Comparison of ENCODE assay signal across 3 cellular contexts in the genomic region with DNA sequence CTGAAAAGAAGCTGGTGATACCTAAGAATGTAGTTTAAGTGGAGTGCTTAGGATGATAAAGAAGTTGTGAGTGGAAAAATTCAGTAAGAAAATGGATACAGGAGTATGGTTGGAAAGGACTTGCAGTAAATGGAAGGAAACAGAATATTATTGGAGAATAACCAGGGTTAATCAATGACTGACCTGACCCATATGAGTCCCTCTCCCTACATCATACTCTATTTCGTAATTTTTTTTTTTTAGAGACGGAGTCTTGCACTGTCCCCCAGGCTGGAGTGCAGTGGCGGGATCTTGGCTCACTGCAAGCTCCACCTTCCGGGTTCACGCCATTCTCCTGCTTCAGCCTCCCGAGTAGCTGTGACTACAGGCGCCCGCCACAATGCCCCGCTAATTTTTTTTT.
A peak's percentile ranks its signal among the peaks of the same experiment; 100 is the strongest.
TF ChIP-seq lines count a peak whose summit lies in the region.

No MANE protein-coding gene starts in this region.

TF ChIP-seq in HepG2, 621 proteins besides CTCF, POLR2A, EP300 and RAD21:
- TF ChIP-seq BRD4 (CRISPR knock-in tag; IDR thresholded peaks at IDR 0.05) (no peak), DRAP1 (CRISPR knock-in tag; IDR thresholded peaks at IDR 0.05) (no peak), ELF4 (CRISPR knock-in tag; IDR thresholded peaks at IDR 0.05; ENCODE audit: borderline replicate concordance) (no peak), REST (IDR thresholded peaks at IDR 0.05; ENCODE audit: borderline replicate concordance in 1 of 2, low read depth in 1 of 2, low read length in 2 of 2) (no peak), ZNF337 (CRISPR knock-in tag; IDR thresholded peaks at IDR 0.05; ENCODE audit: borderline replicate concordance, low read depth) (no peak), TOPORS (CRISPR knock-in tag; IDR thresholded peaks at IDR 0.05) (no peak), RCOR2 (CRISPR knock-in tag; IDR thresholded peaks at IDR 0.05) (no peak)
- TF ChIP-seq, protein P1, sequence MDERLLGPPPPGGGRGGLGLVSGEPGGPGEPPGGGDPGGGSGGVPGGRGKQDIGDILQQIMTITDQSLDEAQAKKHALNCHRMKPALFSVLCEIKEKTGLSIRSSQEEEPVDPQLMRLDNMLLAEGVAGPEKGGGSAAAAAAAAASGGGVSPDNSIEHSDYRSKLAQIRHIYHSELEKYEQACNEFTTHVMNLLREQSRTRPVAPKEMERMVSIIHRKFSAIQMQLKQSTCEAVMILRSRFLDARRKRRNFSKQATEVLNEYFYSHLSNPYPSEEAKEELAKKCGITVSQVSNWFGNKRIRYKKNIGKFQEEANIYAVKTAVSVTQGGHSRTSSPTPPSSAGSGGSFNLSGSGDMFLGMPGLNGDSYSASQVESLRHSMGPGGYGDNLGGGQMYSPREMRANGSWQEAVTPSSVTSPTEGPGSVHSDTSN (CRISPR knock-in tag; IDR thresholded peaks at IDR 0.05), result no peak
- TF ChIP-seq, protein P2, sequence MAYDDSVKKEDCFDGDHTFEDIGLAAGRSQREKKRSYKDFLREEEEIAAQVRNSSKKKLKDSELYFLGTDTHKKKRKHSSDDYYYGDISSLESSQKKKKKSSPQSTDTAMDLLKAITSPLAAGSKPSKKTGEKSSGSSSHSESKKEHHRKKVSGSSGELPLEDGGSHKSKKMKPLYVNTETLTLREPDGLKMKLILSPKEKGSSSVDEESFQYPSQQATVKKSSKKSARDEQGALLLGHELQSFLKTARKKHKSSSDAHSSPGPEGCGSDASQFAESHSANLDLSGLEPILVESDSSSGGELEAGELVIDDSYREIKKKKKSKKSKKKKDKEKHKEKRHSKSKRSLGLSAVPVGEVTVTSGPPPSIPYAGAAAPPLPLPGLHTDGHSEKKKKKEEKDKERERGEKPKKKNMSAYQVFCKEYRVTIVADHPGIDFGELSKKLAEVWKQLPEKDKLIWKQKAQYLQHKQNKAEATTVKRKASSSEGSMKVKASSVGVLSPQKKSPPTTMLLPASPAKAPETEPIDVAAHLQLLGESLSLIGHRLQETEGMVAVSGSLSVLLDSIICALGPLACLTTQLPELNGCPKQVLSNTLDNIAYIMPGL (CRISPR knock-in tag; IDR thresholded peaks at IDR 0.05; ENCODE audit: borderline replicate concordance in 1 of 2, low read depth in 1 of 2), result no peak

TF ChIP-seq in GM23338, 12 proteins besides CTCF, POLR2A, EP300 and RAD21 (continues in another document):
- TF ChIP-seq CREB1 (CRISPR knock-in tag; IDR thresholded peaks at IDR 0.05; ENCODE audit: low read depth) (no peak), ETS1 (IDR thresholded peaks at IDR 0.05) (no peak), JUNB (IDR thresholded peaks at IDR 0.05; ENCODE audit: unreplicated experiment) (no peak), ZNF462 (CRISPR knock-in tag; IDR thresholded peaks at IDR 0.05) (no peak), ZNF114 (CRISPR knock-in tag; IDR thresholded peaks at IDR 0.05) (no peak), ZNF331 (CRISPR knock-in tag; IDR thresholded peaks at IDR 0.05; ENCODE audit: low read depth) (no peak), POLR2AphosphoS5 (IDR thresholded peaks at IDR 0.05; ENCODE audit: low read depth) (no peak), STAT1 (IDR thresholded peaks at IDR 0.05; ENCODE audit: unreplicated experiment) (no peak), NANOG (IDR thresholded peaks at IDR 0.05; ENCODE audit: borderline replicate concordance) (no peak), EZH2 (IDR thresholded peaks at IDR 0.05; ENCODE audit: low read depth, unreplicated experiment) (no peak)

TF ChIP-seq in K562, 482 proteins besides CTCF, POLR2A, EP300 and RAD21:
- TF ChIP-seq ZNF174 (CRISPR knock-in tag; IDR thresholded peaks at IDR 0.05) (no peak), HDAC2 (IDR thresholded peaks at IDR 0.05) (no peak), ZNF592 (IDR thresholded peaks at IDR 0.05) (no peak), ZBTB1 (CRISPR knock-in tag; IDR thresholded peaks at IDR 0.05; ENCODE audit: borderline replicate concordance, low read depth) (no peak), ZBTB33 (CRISPR knock-in tag; IDR thresholded peaks at IDR 0.05) (peak; percentile 72), BHLHE40 (IDR thresholded peaks at IDR 0.05; ENCODE audit: low read length) (no peak), CEBPB (tag; IDR thresholded peaks at IDR 0.05) (peak; percentile 17; the same call in 1 of the 2 replicates)
- TF ChIP-seq, protein P3, sequence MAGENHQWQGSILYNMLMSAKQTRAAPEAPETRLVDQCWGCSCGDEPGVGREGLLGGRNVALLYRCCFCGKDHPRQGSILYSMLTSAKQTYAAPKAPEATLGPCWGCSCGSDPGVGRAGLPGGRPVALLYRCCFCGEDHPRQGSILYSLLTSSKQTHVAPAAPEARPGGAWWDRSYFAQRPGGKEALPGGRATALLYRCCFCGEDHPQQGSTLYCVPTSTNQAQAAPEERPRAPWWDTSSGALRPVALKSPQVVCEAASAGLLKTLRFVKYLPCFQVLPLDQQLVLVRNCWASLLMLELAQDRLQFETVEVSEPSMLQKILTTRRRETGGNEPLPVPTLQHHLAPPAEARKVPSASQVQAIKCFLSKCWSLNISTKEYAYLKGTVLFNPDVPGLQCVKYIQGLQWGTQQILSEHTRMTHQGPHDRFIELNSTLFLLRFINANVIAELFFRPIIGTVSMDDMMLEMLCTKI (IDR thresholded peaks at IDR 0.05; ENCODE audit: partially characterized antibody), result no peak
- TF ChIP-seq, protein P4, sequence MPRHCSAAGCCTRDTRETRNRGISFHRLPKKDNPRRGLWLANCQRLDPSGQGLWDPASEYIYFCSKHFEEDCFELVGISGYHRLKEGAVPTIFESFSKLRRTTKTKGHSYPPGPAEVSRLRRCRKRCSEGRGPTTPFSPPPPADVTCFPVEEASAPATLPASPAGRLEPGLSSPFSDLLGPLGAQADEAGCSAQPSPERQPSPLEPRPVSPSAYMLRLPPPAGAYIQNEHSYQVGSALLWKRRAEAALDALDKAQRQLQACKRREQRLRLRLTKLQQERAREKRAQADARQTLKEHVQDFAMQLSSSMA (CRISPR knock-in tag; IDR thresholded peaks at IDR 0.05), result no peak
TF ChIP-seq in K562: peak in this region for 2.
